30 cellular contexts compared by ENCODE assay signal in the genomic region with DNA sequence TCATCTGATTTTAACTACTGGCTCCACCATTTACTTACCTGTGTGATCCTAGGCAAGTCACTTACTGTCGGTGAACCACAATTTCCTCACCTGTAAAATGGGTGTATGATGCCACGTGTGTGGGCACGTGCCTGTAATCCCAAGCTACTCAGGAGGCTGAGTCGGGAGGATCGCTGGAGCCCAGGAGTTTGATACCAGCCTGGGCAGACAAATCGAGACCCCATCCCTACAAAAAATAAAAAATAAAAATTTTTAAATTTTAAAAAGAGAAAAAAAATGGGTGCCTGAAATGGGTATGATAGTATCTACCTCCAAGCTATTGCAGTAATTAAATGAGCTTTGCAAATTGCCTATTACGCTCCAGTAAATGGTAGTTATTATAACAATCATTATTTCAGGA.
A peak's percentile ranks its signal among the peaks of the same experiment; 100 is the strongest.
DNase-seq lines count a peak whose midpoint lies in the region; ATAC-seq and TF ChIP-seq lines count a peak whose summit lies in the region.
"Had no signal": no experiment of that assay in that cellular context is flagged by ENCODE, and none has a peak within 500 bp of the region (broad histone marks: within the 10 kb centered on the region; RNA-seq: fewer than 3 reads in every experiment).

No MANE protein-coding gene starts in this region.

- WGBS in IMR-90 (ENCODE audit: extremely low coverage in 2 of 2, insufficient read length in 1 of 2), 2 experiments, result no CpG with 5 or more reads among the region's 7 CpGs
- 89 to 100% methylated on average over 2 to 5 of the region's 7 CpGs for WGBS in endodermal cell (ENCODE audit: insufficient coverage in 1 of 2, insufficient read length in 1 of 2), 2 experiments

- intact Hi-C loops in IMR-90 (cut with micrococcal nuclease), result no loop called here

- in situ Hi-C loops in IMR-90 (cut with MboI; ENCODE audit: low sequenced_read_pairs), result loop anchor here (5.0 kb wide), 1 partner anchor 277 kb away; no protein-coding TSS in a partner anchor

- H3K4me1 ChIP-seq in BLaER1 (peaks cover 100% of the 10 kb centered on the region), IMR-90 (ENCODE audit: control insufficient read depth, insufficient read depth, low read length) (peaks cover 26% of the 10 kb centered on the region), endodermal cell (ENCODE audit: control insufficient read depth, insufficient read depth, low read length) (peaks cover 18% of the 10 kb centered on the region), neural progenitor cell (peaks cover 47% of the 10 kb centered on the region)

- H3K27ac Mint-ChIP-seq in endodermal cell (peak overlapping the region; percentile 78), neural progenitor cell (peak overlapping the region; percentile 74)
- H3K27ac Mint-ChIP-seq: activated CD4-positive, alpha-beta T cell treated with anti-CD3 and anti-CD28 coated beads, Interleukin-2, amount 10 ng/mL, durations not matched to agents 24 days and 14 days; activated naive CD8-positive, alpha-beta T cell; GM23338; T-helper 2 cell treated with Interferon-gamma antibody and Interleukin-4, amounts not matched to agents 5 μg/mL and 100 μg/mL, for 36 hours had no signal

- no peak for ATAC-seq in IMR-90 (ENCODE audit: low read depth)
- ATAC-seq: GM12878 had no signal

- H3K27me3 Mint-ChIP-seq in endodermal cell (ENCODE audit: insufficient read depth), result no peaks in the 10 kb centered on the region
- peaks cover 5% of the 10 kb centered on the region for H3K27me3 Mint-ChIP-seq in neural progenitor cell (ENCODE audit: insufficient read depth, low read depth)
- H3K27me3 Mint-ChIP-seq: activated CD4-positive, alpha-beta T cell treated with anti-CD3 and anti-CD28 coated beads, Interleukin-2, amount 10 ng/mL, durations not matched to agents 24 days and 14 days; activated naive CD8-positive, alpha-beta T cell; CD8-positive, alpha-beta memory T cell had no signal

- H3K36me3 ChIP-seq in BLaER1 (peaks cover 40% of the 10 kb centered on the region), IMR-90 (ENCODE audit: control insufficient read depth, insufficient read depth, low read length) (no peaks in the 10 kb centered on the region), endodermal cell (ENCODE audit: control insufficient read depth, insufficient read depth, low read length) (no peaks in the 10 kb centered on the region), neural progenitor cell (no peaks in the 10 kb centered on the region)
- H3K36me3 ChIP-seq: esophagus muscularis mucosa, ovary had no signal

- H4K91ac ChIP-seq in IMR-90 (ENCODE audit: insufficient read depth, low read depth, low read length), result no peak overlapping the region

- H3K27ac ChIP-seq in BLaER1 (peak overlapping the region; percentile 93), IMR-90 (ENCODE audit: insufficient read depth, low read length) (no peak overlapping the region), endodermal cell (ENCODE audit: low read depth, low read length) (peak overlapping the region; percentile 84), neural progenitor cell (no peak overlapping the region)
- H3K27ac ChIP-seq: esophagus muscularis mucosa, ovary, skin epidermis had no signal

- H3K9me3 ChIP-seq in BLaER1 (no peaks in the 10 kb centered on the region; the same call in 1 of the 2 replicates), IMR-90 (ENCODE audit: control insufficient read depth, insufficient read depth, low read length) (no peaks in the 10 kb centered on the region), endodermal cell (ENCODE audit: control insufficient read depth, low read length) (peaks cover 5% of the 10 kb centered on the region), neural progenitor cell (ENCODE audit: low read depth) (no peaks in the 10 kb centered on the region)
- H3K9me3 ChIP-seq: esophagus muscularis mucosa, mucosa of descending colon, ovary had no signal

- H3K4me3 ChIP-seq in BLaER1 (peak overlapping the region; percentile 43; the same call in 1 of the 2 replicates), IMR-90 (ENCODE audit: insufficient read depth, low read depth, low read length) (no peak overlapping the region), endodermal cell (ENCODE audit: low read length) (no peak overlapping the region), neural progenitor cell (no peak overlapping the region)
- H3K4me3 ChIP-seq: esophagus muscularis mucosa, GM12878, GM23338, mucosa of descending colon, ovary, skin epidermis had no signal

- no peak overlapping the region for H2BK5ac ChIP-seq in IMR-90 (ENCODE audit: low read depth, low read length, poor library complexity, severe bottlenecking)

- no peak for TF ChIP-seq POLR2A in IMR-90 (IDR thresholded peaks at IDR 0.05; ENCODE audit: low read depth, low read length)

- H3K9me3 Mint-ChIP-seq in endodermal cell, result no peaks in the 10 kb centered on the region
- H3K9me3 Mint-ChIP-seq in neural progenitor cell, result no peaks in the 10 kb centered on the region
- H3K9me3 Mint-ChIP-seq: activated CD4-positive, alpha-beta T cell treated with anti-CD3 and anti-CD28 coated beads, Interleukin-2, amount 10 ng/mL, durations not matched to agents 24 days and 14 days; CD8-positive, alpha-beta memory T cell; GM23338; nephron progenitor cell; T-helper 2 cell treated with Interferon-gamma antibody and Interleukin-4, amounts not matched to agents 5 μg/mL and 100 μg/mL, for 36 hours had no signal

- H3K56ac ChIP-seq in IMR-90 (ENCODE audit: extremely low read depth, insufficient read depth, low read length), result no peak overlapping the region

- BruUV-seq in IMR-90 (replicated peaks; lab: Mats Ljungman, UMichigan), result no TSS peak

- H3K14ac ChIP-seq in IMR-90 (replicated peaks; ENCODE audit: low read depth, low read length), result no peak overlapping the region; the same call in 1 of the 2 replicates

- H4K8ac ChIP-seq in IMR-90 (ENCODE audit: low read depth in 2 of 2, low read length in 2 of 2), result no peak overlapping the region

- no peak overlapping the region for H3K4me3 Mint-ChIP-seq in endodermal cell
- H3K4me3 Mint-ChIP-seq in neural progenitor cell, result no peak overlapping the region
- H3K4me3 Mint-ChIP-seq: activated CD4-positive, alpha-beta T cell treated with anti-CD3 and anti-CD28 coated beads, Interleukin-2, amount 10 ng/mL, durations not matched to agents 24 days and 14 days; activated naive CD8-positive, alpha-beta T cell; CD8-positive, alpha-beta memory T cell; GM23338; T-helper 2 cell treated with Interferon-gamma antibody and Interleukin-4, amounts not matched to agents 5 μg/mL and 100 μg/mL, for 36 hours had no signal

- TF ChIP-seq RAD21 in IMR-90 (IDR thresholded peaks at IDR 0.05; ENCODE audit: low read length), result no peak

- H2AK9ac ChIP-seq in IMR-90 (replicated peaks; ENCODE audit: low read depth, low read length, poor library complexity), result no peak overlapping the region

- H2AK5ac ChIP-seq in IMR-90 (ENCODE audit: low read depth, low read length), result no peak overlapping the region

- H3K27me3 ChIP-seq in BLaER1 (no peaks in the 10 kb centered on the region), IMR-90 (ENCODE audit: control insufficient read depth, insufficient read depth, low read length) (no peaks in the 10 kb centered on the region), endodermal cell (ENCODE audit: control insufficient read depth, insufficient read depth, low read length, poor library complexity, severe bottlenecking) (no peaks in the 10 kb centered on the region), neural progenitor cell (no peaks in the 10 kb centered on the region)
- H3K27me3 ChIP-seq: esophagus muscularis mucosa, ovary had no signal

- H3K9me1 ChIP-seq in IMR-90 (ENCODE audit: insufficient read depth, low read length), result peaks cover 29% of the 10 kb centered on the region

- dilution Hi-C loops in IMR-90 (cut with HindIII; ENCODE audit: low sequenced_read_pairs, unreplicated experiment), result no loop called here

- H2BK15ac ChIP-seq in IMR-90 (ENCODE audit: low read depth, low read length), result peak overlapping the region; percentile 40; the same call in 1 of the 3 replicates

- H3K9ac ChIP-seq in BLaER1 (peak overlapping the region; percentile 76), IMR-90 (ENCODE audit: low read depth, low read length) (no peak overlapping the region), endodermal cell (ENCODE audit: extremely low read depth, low read length, poor library complexity, severe bottlenecking) (no peak overlapping the region), neural progenitor cell (no peak overlapping the region)

- H3K36me3 Mint-ChIP-seq in endodermal cell (ENCODE audit: low read depth) (peaks cover 6% of the 10 kb centered on the region), neural progenitor cell (peaks cover 10% of the 10 kb centered on the region)
- H3K36me3 Mint-ChIP-seq: activated naive CD8-positive, alpha-beta T cell had no signal

- peak overlapping the region; percentile 81 for H3K4me2 ChIP-seq in BLaER1
- no peak overlapping the region for H3K4me2 ChIP-seq in IMR-90 (ENCODE audit: low read depth, low read length)
- H3K4me2 ChIP-seq in neural progenitor cell, result no peak overlapping the region
- H3K4me2 ChIP-seq: GM23338 had no signal

- TF ChIP-seq CTCF in IMR-90 (conservative IDR thresholded peaks at IDR 0.05; ENCODE audit: low read depth, low read length) (no peak), endodermal cell (conservative IDR thresholded peaks at IDR 0.05) (no peak), neural progenitor cell (IDR thresholded peaks at IDR 0.05) (no peak)

- DNase-seq in IMR-90 (no peak), endodermal cell (no peak), neural progenitor cell (ENCODE audit: low spot score) (no peak), NCI-H2107 (lab: John Stamatoyannopoulos, UW) (no peak), T1000 (lab: John Stamatoyannopoulos, UW) (no peak), SIG-M5 treated with dmso at 0.1 percent for 504 hours (lab: John Stamatoyannopoulos, UW; ENCODE audit: unreplicated experiment) (no peak), DMS114 treated with DMSO at 0.1 percent for 48 hours (lab: John Stamatoyannopoulos, UW; ENCODE audit: unreplicated experiment) (no peak)
- DNase-seq: activated CD4-positive, alpha-beta T cell treated with anti-CD3 and anti-CD28 coated beads, Interleukin-2, amount 10 ng/mL, durations not matched to agents 24 days and 14 days; activated effector memory CD4-positive, alpha-beta T cell treated with Interleukin-2 at 50 U/mL for 16 hours; CD8-positive, alpha-beta memory T cell; dermis blood vessel endothelial cell; DMS153; Kasumi-1; mucosa of descending colon; MV-4-11; NCI-H1436 treated with DMSO at 0.1 percent for 48 hours; NCI-H2081 treated with DMSO at 0.1 percent for 48 hours; NCI-H774; retina; SHP77 treated with DMSO at 0.1 percent for 48 hours; stimulated activated naive CD4-positive, alpha-beta T cell treated with Interleukin-2 at 50 U/mL for 16 hours had no signal

- H3K79me1 ChIP-seq in IMR-90 (ENCODE audit: low read depth in 1 of 2, low read length in 2 of 2), result peaks cover 0 to 15% of the 10 kb centered on the region in 2 experiments; a peak in 1 of 4 replicates

- H4K20me1 ChIP-seq in BLaER1, result no peaks in the 10 kb centered on the region
- H4K20me1 ChIP-seq in IMR-90 (ENCODE audit: insufficient read depth, low read length), result no peaks in the 10 kb centered on the region
- H4K20me1 ChIP-seq in neural progenitor cell (ENCODE audit: low read depth), result peaks cover 51% of the 10 kb centered on the region

- 0 out of 2 replicates have a peak overlapping the region, but pooled peaks have one; percentile 8 for H3K4ac ChIP-seq in IMR-90 (ENCODE audit: low read depth, low read length)

- H3K79me2 ChIP-seq in neural progenitor cell (ENCODE audit: low read depth), result peaks cover 88% of the 10 kb centered on the region

- 0 out of 2 replicates have a peak overlapping the region, but pooled peaks have one; percentile 32 for H2BK120ac ChIP-seq in IMR-90 (ENCODE audit: low read depth, low read length)

- H2AFZ ChIP-seq in IMR-90 (replicated peaks; ENCODE audit: low read length, poor library complexity), result no peak overlapping the region
- no peak overlapping the region for H2AFZ ChIP-seq in neural progenitor cell (replicated peaks)
- H2AFZ ChIP-seq: GM23338 had no signal

- peak overlapping the region; percentile 21 for H2BK20ac ChIP-seq in IMR-90 (ENCODE audit: low read depth, low read length)

- no peak overlapping the region for H3K23ac ChIP-seq in IMR-90 (ENCODE audit: low read depth, low read length)

- peaks cover 11% of the 10 kb centered on the region for H3F3A ChIP-seq in neural progenitor cell (ENCODE audit: low read depth)

- H3K4me1 Mint-ChIP-seq in endodermal cell (peaks cover 41% of the 10 kb centered on the region), neural progenitor cell (peaks cover 83% of the 10 kb centered on the region)

- no peak overlapping the region for H4K5ac ChIP-seq in IMR-90 (ENCODE audit: low read depth, low read length)

- no peak overlapping the region for H3K18ac ChIP-seq in IMR-90 (ENCODE audit: low read depth, low read length)

- POLR2A ChIA-PET in IMR-90 (lab: Charles Lee; ENCODE audit: unreplicated experiment), result no interaction called here

- CTCF ChIA-PET in IMR-90 (lab: Yijun Ruan, JAX), result interaction anchor here (1.2 kb wide), 1 partner anchor 152 kb away, joined by 3 read pairs; no protein-coding TSS in a partner anchor

Comparison
In these comparisons a context has a peak if more than half of its experiments do, and no peak if none do; other contexts are left out.
1. H3K27ac ChIP-seq: peak in BLaER1 (single experiment) and endodermal cell (single experiment); none in IMR-90 (single experiment) and neural progenitor cell (single experiment).